Comparison of ENCODE assay signal across 1 cellular context in genomic region chr1:17494114-17494729, GRCh38.
A peak's percentile ranks its signal among the peaks of the same experiment; 100 is the strongest.
TF ChIP-seq lines count a peak whose summit lies in the region.

No MANE protein-coding gene starts in this region.

TF ChIP-seq in K562, 482 proteins besides CTCF, POLR2A, EP300 and RAD21 (continued from another document and continues in another):
- TF ChIP-seq ARID4B (CRISPR knock-in tag; IDR thresholded peaks at IDR 0.05) (no peak), SIN3A (IDR thresholded peaks at IDR 0.05; ENCODE audit: borderline replicate concordance in 2 of 2, control insufficient read depth in 1 of 2, low read depth in 2 of 2, low read length in 2 of 2) (no peak), ELF2 (CRISPR knock-in tag; IDR thresholded peaks at IDR 0.05) (no peak), ZNF79 (CRISPR knock-in tag; IDR thresholded peaks at IDR 0.05; ENCODE audit: low read depth) (no peak), RFX1 (IDR thresholded peaks at IDR 0.05) (no peak), TRIM28 (IDR thresholded peaks at IDR 0.05) (peak; percentile 72), ZNF436 (CRISPR knock-in tag; IDR thresholded peaks at IDR 0.05) (peak; percentile 96), BCOR (IDR thresholded peaks at IDR 0.05) (peak; percentile 99), ZNF140 (CRISPR knock-in tag; IDR thresholded peaks at IDR 0.05) (no peak), MCM2 (IDR thresholded peaks at IDR 0.05; ENCODE audit: low read depth) (no peak), ZBTB26 (CRISPR knock-in tag; IDR thresholded peaks at IDR 0.05) (no peak), CC2D1A (IDR thresholded peaks at IDR 0.05) (peak; percentile 87; the same call in 1 of the 2 replicates), STAT5A (IDR thresholded peaks at IDR 0.05; ENCODE audit: borderline replicate concordance, low read length) (no peak), DLX4 (CRISPR knock-in tag; IDR thresholded peaks at IDR 0.05) (no peak), MAFF (IDR thresholded peaks at IDR 0.05; ENCODE audit: low read length) (peak; percentile 52), HNRNPH1 (optimal IDR thresholded peaks at IDR 0.05; ENCODE audit: low read depth, low read length) (no peak), PKNOX1 (IDR thresholded peaks at IDR 0.05) (no peak), SMC3 (conservative IDR thresholded peaks at IDR 0.05; ENCODE audit: insufficient read depth, low read depth, low read length) (peak; percentile 90), MCM5 (IDR thresholded peaks at IDR 0.05; ENCODE audit: low read depth) (no peak), ZBTB2 (IDR thresholded peaks at IDR 0.05) (no peak; the same call in 1 of the 2 replicates), KLF16 (IDR thresholded peaks at IDR 0.05) (peak; percentile 62; the same call in 1 of the 2 replicates), TFE3 (CRISPR knock-in tag; IDR thresholded peaks at IDR 0.05) (no peak), FOXP4 (CRISPR knock-in tag; IDR thresholded peaks at IDR 0.05; ENCODE audit: borderline replicate concordance) (no peak), ZMIZ1 (IDR thresholded peaks at IDR 0.05; ENCODE audit: low read depth in 2 of 2, low read length in 2 of 2) (no peak), VEZF1 (CRISPR knock-in tag; IDR thresholded peaks at IDR 0.05) (no peak), ETV1 (tag; conservative IDR thresholded peaks at IDR 0.05; ENCODE audit: low read depth) (peak; percentile 59; the same call in 1 of the 2 replicates), CSDE1 (IDR thresholded peaks at IDR 0.05) (no peak), SMAD1 (IDR thresholded peaks at IDR 0.05; ENCODE audit: low read depth, low read length, partially characterized antibody) (no peak), REST (CRISPR knock-in tag; IDR thresholded peaks at IDR 0.05; ENCODE audit: low read depth) (no peak), JUNB (CRISPR knock-in tag; conservative IDR thresholded peaks at IDR 0.05) (peak; percentile 78), MNT (conservative IDR thresholded peaks at IDR 0.05) (peak in 1 of 2 experiments; percentile 38; a peak in 1 of 4 replicates), ZBTB1 (CRISPR knock-in tag; IDR thresholded peaks at IDR 0.05; ENCODE audit: borderline replicate concordance, low read depth) (0 out of 2 replicates have a peak, but pooled peaks have one; percentile 40)
